Comparison of ENCODE assay signal across 23 cellular contexts in the genomic region with DNA sequence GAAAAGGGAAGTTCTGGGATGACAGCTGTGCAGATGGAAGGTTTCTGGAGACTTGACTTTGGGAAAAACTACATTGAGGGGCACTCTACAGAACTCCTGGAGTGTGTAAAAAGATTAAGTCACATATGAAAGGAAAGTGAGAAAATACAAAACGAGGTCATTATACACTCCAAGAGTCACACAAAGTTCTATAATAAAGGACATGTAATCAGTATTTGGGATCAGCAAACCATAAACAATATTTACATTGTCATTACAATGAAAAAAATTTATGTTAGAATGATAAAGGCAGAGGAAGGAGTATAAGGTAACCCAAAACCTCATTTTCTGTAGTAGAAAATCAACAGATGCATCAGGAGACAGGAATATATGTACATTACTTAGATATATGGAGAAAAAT. TPM values are rescaled to one million over a fixed set of nuclear protein-coding genes. Genes with fewer than 3 reads are reported as not detected.
DNase-seq lines count a peak whose midpoint lies in the region; ATAC-seq and TF ChIP-seq lines count a peak whose summit lies in the region.
"Had no signal": no experiment of that assay in that cellular context is flagged by ENCODE, and none has a peak within 500 bp of the region (broad histone marks: within the 10 kb centered on the region; RNA-seq: fewer than 3 reads in every experiment).

No MANE protein-coding gene starts in this region.

- H3K18ac ChIP-seq in mesenchymal stem cell (ENCODE audit: low read depth in 1 of 2, low read length in 2 of 2): no peak overlapping the region

- H2AK5ac ChIP-seq in mesenchymal stem cell (ENCODE audit: low read length, severe bottlenecking): no peak overlapping the region

- no peaks in the 10 kb centered on the region for H3K9me3 Mint-ChIP-seq in stimulated activated naive B cell treated with anti-CD40 and anti-IgM and Interleukin-4, amounts not matched to agents 10 μg/mL and 1 μg/mL and 100 μg/mL, for 72 hours
- H3K9me3 Mint-ChIP-seq: CD4-positive, CD25-positive, alpha-beta regulatory T cell; CD8-positive, alpha-beta T cell; GM23338; H9; HFFc6 had no signal

- H3K4me3 ChIP-seq in HEK293 (ENCODE audit: low read depth, low read length): no peak overlapping the region
- H3K4me3 ChIP-seq in mesenchymal stem cell (ENCODE audit: insufficient read depth in 1 of 2, low read depth in 1 of 2, low read length in 2 of 2): no peak overlapping the region
- no peak overlapping the region for H3K4me3 ChIP-seq in tibial nerve
- H3K4me3 ChIP-seq: BLaER1, GM23338 had no signal

- no peak for DNase-seq in mesenchymal stem cell
- no peak for DNase-seq in stimulated activated naive B cell treated with anti-CD40 and anti-IgM and Interleukin-4, amounts not matched to agents 10 μg/mL and 1 μg/mL and 100 μg/mL, for 72 hours
- DNase-seq in foreskin melanocyte: no peak
- no peak for DNase-seq in tibial nerve (ENCODE audit: low spot score in 2 of 2)
- DNase-seq in stimulated activated CD4-positive, alpha-beta T cell treated with anti-CD3 and anti-CD28 coated beads, Interleukin-4, amount 100 ng/mL, for 1 hour: no peak
- DNase-seq in EL: no peak
- DNase-seq: Caco-2; CD4-positive, CD25-positive, alpha-beta regulatory T cell; CD8-positive, alpha-beta T cell; DMS 273 treated with DMSO at 0.1 percent for 48 hours; DMS79; GF-D8; H9; HFFc6 had no signal

- H3K27ac ChIP-seq in HEK293 (ENCODE audit: extremely low read depth, low read depth, low read length) (no peak overlapping the region), VCaP (peak overlapping the region; percentile 10; the same call in 1 of the 2 replicates), mesenchymal stem cell (ENCODE audit: low read length, poor library complexity, severe bottlenecking) (no peak overlapping the region), tibial nerve (no peak overlapping the region)
- H3K27ac ChIP-seq: BLaER1 had no signal

- no peak overlapping the region for H4K8ac ChIP-seq in mesenchymal stem cell (ENCODE audit: low read length)

- no peak overlapping the region for H3K4me2 ChIP-seq in mesenchymal stem cell (ENCODE audit: low read length, poor library complexity, severe bottlenecking)
- H3K4me2 ChIP-seq: BLaER1, GM23338 had no signal

- H3K36me3 Mint-ChIP-seq in stimulated activated naive B cell treated with anti-CD40 and anti-IgM and Interleukin-4, amounts not matched to agents 10 μg/mL and 1 μg/mL and 100 μg/mL, for 72 hours: peaks cover 39 to 61% of the 10 kb centered on the region in 2 donors

- CTCF ChIA-PET in HEK293 (lab: Yijun Ruan, JAX): interaction anchor here (1.3 to 7.9 kb wide), 2 partner anchors 11 to 229 kb away, joined by 3 to 138 read pairs; no protein-coding TSS in a partner anchor

- H2AFZ ChIP-seq in mesenchymal stem cell (ENCODE audit: low read depth, low read length): no peak overlapping the region
- H2AFZ ChIP-seq: GM23338 had no signal

- H3K27ac Mint-ChIP-seq in stimulated activated naive B cell treated with anti-CD40 and anti-IgM and Interleukin-4, amounts not matched to agents 10 μg/mL and 1 μg/mL and 100 μg/mL, for 72 hours: peak overlapping the region; percentile 16
- H3K27ac Mint-ChIP-seq: B cell; CD4-positive, CD25-positive, alpha-beta regulatory T cell; CD8-positive, alpha-beta T cell; GM23338; H9; HFFc6 had no signal

- no peak overlapping the region for H2BK12ac ChIP-seq in mesenchymal stem cell (ENCODE audit: low read length in 2 of 2)

- H3K9me3 ChIP-seq in HEK293 (ENCODE audit: control insufficient read depth, insufficient read depth, low read depth, low read length) (no peaks in the 10 kb centered on the region), mesenchymal stem cell (ENCODE audit: control insufficient read depth, low read length) (no peaks in the 10 kb centered on the region), tibial nerve (no peaks in the 10 kb centered on the region)
- H3K9me3 ChIP-seq: BLaER1, Caco-2 had no signal

- peak overlapping the region; percentile 33 for H2BK5ac ChIP-seq in mesenchymal stem cell (ENCODE audit: low read depth, low read length, poor library complexity, severe bottlenecking)

- H3K4me3 Mint-ChIP-seq in stimulated activated naive B cell treated with anti-CD40 and anti-IgM and Interleukin-4, amounts not matched to agents 10 μg/mL and 1 μg/mL and 100 μg/mL, for 72 hours: no peak overlapping the region
- H3K4me3 Mint-ChIP-seq: B cell; CD8-positive, alpha-beta T cell; GM23338; H9; HFFc6 had no signal

- peaks cover 16% of the 10 kb centered on the region for H3K79me1 ChIP-seq in mesenchymal stem cell (replicated peaks; ENCODE audit: low read length, poor library complexity, severe bottlenecking)

- H2BK15ac ChIP-seq in mesenchymal stem cell (ENCODE audit: low read depth, poor library complexity, severe bottlenecking): no peak overlapping the region

- no peaks in the 10 kb centered on the region for H3K27me3 Mint-ChIP-seq in stimulated activated naive B cell treated with anti-CD40 and anti-IgM and Interleukin-4, amounts not matched to agents 10 μg/mL and 1 μg/mL and 100 μg/mL, for 72 hours
- H3K27me3 Mint-ChIP-seq: B cell; CD4-positive, CD25-positive, alpha-beta regulatory T cell had no signal

- POLR2A ChIA-PET in HEK293 (lab: Yijun Ruan, JAX): interaction anchor here (1.9 kb wide), 1 partner anchor 23 kb away, joined by 5 read pairs; a partner anchor contains a TSS

- TF ChIP-seq EP300 in tibial nerve (IDR thresholded peaks at IDR 0.05): no peak

- no peak for TF ChIP-seq CTCF in HEK293 (tag by site-specific recombination; IDR thresholded peaks at IDR 0.05)
- no peak for TF ChIP-seq CTCF in VCaP (conservative IDR thresholded peaks at IDR 0.05)
- TF ChIP-seq CTCF in tibial nerve (IDR thresholded peaks at IDR 0.05): no peak

- ATAC-seq in stimulated activated naive B cell treated with anti-CD40 and anti-IgM and Interleukin-4, amounts not matched to agents 10 μg/mL and 1 μg/mL and 100 μg/mL, for 72 hours (replicated peaks): no peak
- ATAC-seq: CD8-positive, alpha-beta T cell; GM23338; HCT116 had no signal

- TF ChIP-seq POLR2A in tibial nerve (IDR thresholded peaks at IDR 0.05): no peak

- H4K91ac ChIP-seq in mesenchymal stem cell (ENCODE audit: low read length): no peak overlapping the region

- no peak overlapping the region for H3K14ac ChIP-seq in mesenchymal stem cell (ENCODE audit: low read length in 2 of 2)

- H3K23ac ChIP-seq in mesenchymal stem cell (ENCODE audit: low read length in 2 of 2): no peak overlapping the region

- no peak overlapping the region for H2BK120ac ChIP-seq in mesenchymal stem cell (ENCODE audit: low read depth, low read length)

- WGBS in mesenchymal stem cell: no CpG with 5 or more reads among the region's 1 CpG
- 84 to 89% methylated on average over 1 of the region's 1 CpG for WGBS in tibial nerve, 2 donors

- peaks cover 16 to 24% of the 10 kb centered on the region in 2 donors for H3K4me1 Mint-ChIP-seq in stimulated activated naive B cell treated with anti-CD40 and anti-IgM and Interleukin-4, amounts not matched to agents 10 μg/mL and 1 μg/mL and 100 μg/mL, for 72 hours
- H3K4me1 Mint-ChIP-seq: GM23338 had no signal

- H3K9ac ChIP-seq in mesenchymal stem cell (ENCODE audit: low read length): no peak overlapping the region
- H3K9ac ChIP-seq: BLaER1 had no signal

- H3K36me3 ChIP-seq in HEK293 (ENCODE audit: control insufficient read depth in 2 of 2, insufficient read depth in 1 of 2, low read length in 2 of 2) (peaks cover 89 to 92% of the 10 kb centered on the region in 2 experiments), mesenchymal stem cell (ENCODE audit: control insufficient read depth in 1 of 2, insufficient read depth in 2 of 2, low read depth in 1 of 2, low read length in 2 of 2) (peaks cover 29 to 84% of the 10 kb centered on the region in 2 experiments), tibial nerve (peaks cover 0 to 82% (median 5%) of the 10 kb centered on the region in 3 donors)

- H3K4me1 ChIP-seq in HEK293 (ENCODE audit: control insufficient read depth, insufficient read depth, low read length) (no peaks in the 10 kb centered on the region), mesenchymal stem cell (ENCODE audit: control insufficient read depth, insufficient read depth, low read depth, low read length) (no peaks in the 10 kb centered on the region), tibial nerve (peaks cover 0 to 7% (median 0%) of the 10 kb centered on the region in 4 donors)
- H3K4me1 ChIP-seq: Caco-2 had no signal

- H3K27me3 ChIP-seq in mesenchymal stem cell (ENCODE audit: control insufficient read depth in 1 of 2, insufficient read depth in 1 of 2, low read length in 2 of 2): no peaks in the 10 kb centered on the region
- no peaks in the 10 kb centered on the region for H3K27me3 ChIP-seq in tibial nerve
- H3K27me3 ChIP-seq: BLaER1 had no signal

- no peak overlapping the region for H3K4ac ChIP-seq in mesenchymal stem cell (ENCODE audit: low read depth in 1 of 2, low read length in 2 of 2)

TF ChIP-seq in HEK293, 187 proteins besides CTCF, POLR2A, EP300 and RAD21 (continues in another document):
- TF ChIP-seq, protein P1, sequence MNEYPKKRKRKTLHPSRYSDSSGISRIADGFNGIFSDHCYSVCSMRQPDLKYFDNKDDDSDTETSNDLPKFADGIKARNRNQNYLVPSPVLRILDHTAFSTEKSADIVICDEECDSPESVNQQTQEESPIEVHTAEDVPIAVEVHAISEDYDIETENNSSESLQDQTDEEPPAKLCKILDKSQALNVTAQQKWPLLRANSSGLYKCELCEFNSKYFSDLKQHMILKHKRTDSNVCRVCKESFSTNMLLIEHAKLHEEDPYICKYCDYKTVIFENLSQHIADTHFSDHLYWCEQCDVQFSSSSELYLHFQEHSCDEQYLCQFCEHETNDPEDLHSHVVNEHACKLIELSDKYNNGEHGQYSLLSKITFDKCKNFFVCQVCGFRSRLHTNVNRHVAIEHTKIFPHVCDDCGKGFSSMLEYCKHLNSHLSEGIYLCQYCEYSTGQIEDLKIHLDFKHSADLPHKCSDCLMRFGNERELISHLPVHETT (tag by site-specific recombination; IDR thresholded peaks at IDR 0.05): no peak
- TF ChIP-seq, protein P2, sequence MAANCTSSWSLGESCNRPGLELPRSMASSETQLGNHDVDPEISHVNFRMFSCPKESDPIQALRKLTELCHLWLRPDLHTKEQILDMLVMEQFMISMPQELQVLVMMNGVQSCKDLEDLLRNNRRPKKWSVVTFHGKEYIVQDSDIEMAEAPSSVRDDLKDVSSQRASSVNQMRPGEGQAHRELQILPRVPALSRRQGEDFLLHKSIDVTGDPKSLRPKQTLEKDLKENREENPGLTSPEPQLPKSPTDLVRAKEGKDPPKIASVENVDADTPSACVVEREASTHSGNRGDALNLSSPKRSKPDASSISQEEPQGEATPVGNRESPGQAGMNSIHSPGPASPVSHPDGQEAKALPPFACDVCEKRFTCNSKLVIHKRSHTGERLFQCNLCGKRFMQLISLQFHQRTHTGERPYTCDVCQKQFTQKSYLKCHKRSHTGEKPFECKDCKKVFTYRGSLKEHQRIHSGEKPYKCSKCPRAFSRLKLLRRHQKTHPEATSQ (tag by site-specific recombination; IDR thresholded peaks at IDR 0.05): no peak

RNA-seq across cellular contexts. Expression of a gene that starts 22.8 kb away (rescaled TPM):
- 11.6 TPM for polyA plus RNA-seq in mesenchymal stem cell (2013, experiment 1 of 2)
- 11.8 TPM for polyA plus RNA-seq in mesenchymal stem cell (2013, experiment 2 of 2)
- 10 to 100 TPM; 24.9 to 56.1 (median 43.2) TPM for total RNA-seq in tibial nerve

RNA-seq across cellular contexts. Expression of a gene that starts 51.4 kb away (rescaled TPM):
- polyA plus RNA-seq in mesenchymal stem cell (2013, experiment 1 of 2): 0.07 TPM
- polyA plus RNA-seq in mesenchymal stem cell (2013, experiment 2 of 2): 0.08 TPM
- 1 to 10 TPM in 1 of 4 donors, under 1 TPM in 1, not detected in 2; 0.39 to 1.0 TPM for total RNA-seq in tibial nerve
- total RNA-seq: B cell; CD4-positive, CD25-positive, alpha-beta regulatory T cell; CD8-positive, alpha-beta T cell; G401; H4; HFFc6 had no signal
- polyA plus RNA-seq: AG04450; CD4-positive, CD25-positive, alpha-beta regulatory T cell had no signal
